ENCODE assay signal across 33 cellular contexts in genomic region chr16:55171241-55171640, GRCh38.
"Had no signal": no experiment of that assay in that cellular context is flagged by ENCODE, and none has a peak within 500 bp of the region (broad histone marks: within the 10 kb centered on the region; RNA-seq: fewer than 3 reads in every experiment).

No MANE protein-coding gene starts in this region.

- H3K27ac ChIP-seq: esophagus squamous epithelium, heart right ventricle, left ventricle myocardium inferior, neutrophil, ovary, prostate gland, skin epidermis, thoracic aorta, uterus, WERI-Rb-1 had no signal

- H3K27me3 ChIP-seq: esophagus squamous epithelium, neutrophil, ovary, uterus had no signal

- DNase-seq: activated CD4-positive, alpha-beta memory T cell treated with anti-CD3 and anti-CD28 coated beads for 36 hours; activated CD4-positive, alpha-beta T cell treated with anti-CD3 and anti-CD28 coated beads, Interleukin-2, amount 10 ng/mL, durations not matched to agents 24 days and 14 days; activated CD4-positive, CD25-positive, alpha-beta regulatory T cell treated with anti-CD3 and anti-CD28 coated beads, Interleukin-2, amount 50 U/mL, for 72 hours; activated CD8-positive, alpha-beta memory T cell treated with anti-CD3 and anti-CD28 coated beads, Interleukin-2, amount 50 U/mL, for 4 hours; activated gamma-delta T cell; activated naive CD4-positive, alpha-beta T cell treated with anti-CD3 and anti-CD28 coated beads, Interleukin-2, amount 10 ng/mL, durations not matched to agents 7 days and 5 days; activated naive CD8-positive, alpha-beta T cell treated with anti-CD3 and anti-CD28 coated beads, Interleukin-2, amount 10 ng/mL, durations not matched to agents 7 days and 5 days; activated T-cell treated with anti-CD3 and anti-CD28 coated beads, Interleukin-2, amount 50 U/mL, for 1 hour; caudate nucleus; cortex of kidney; esophagus squamous epithelium; foreskin melanocyte; heart right ventricle; islet precursor cell; left ventricle myocardium inferior; naive B cell; nephron progenitor cell; ovary; retina; stimulated activated CD4-positive, alpha-beta T cell treated with anti-CD3 and anti-CD28 coated beads, Interleukin-12 subunit alpha, Interleukin-12 subunit beta, amount 100 ng/mL, for 4 hours; stimulated activated CD4-positive, alpha-beta T cell treated with anti-CD3 and anti-CD28 coated beads, Interleukin-4, amount 100 ng/mL, for 1 hour; T-helper 17 cell; T1000; trophoblast cell; uterus; WERI-Rb-1 had no signal

- H3K4me1 ChIP-seq: esophagus squamous epithelium, heart right ventricle, left ventricle myocardium inferior, prostate gland, uterus had no signal

- H3K36me3 ChIP-seq: esophagus squamous epithelium, heart right ventricle, left ventricle myocardium inferior, neutrophil, ovary, prostate gland, thoracic aorta, uterus, WERI-Rb-1 had no signal

- H3K9me3 ChIP-seq: esophagus squamous epithelium, heart right ventricle, left ventricle myocardium inferior, neutrophil, ovary, prostate gland, thoracic aorta, uterus had no signal

- FAIRE-seq: astrocyte had no signal

- ATAC-seq: heart right ventricle, sciatic nerve, T-helper 17 cell had no signal

- H3K4me3 ChIP-seq: esophagus squamous epithelium, heart right ventricle, left ventricle myocardium inferior, lung, ovary, prostate gland, skin epidermis, thoracic aorta, uterus had no signal
